Comparison of ENCODE assay signal across 20 cellular contexts in the genomic region with DNA sequence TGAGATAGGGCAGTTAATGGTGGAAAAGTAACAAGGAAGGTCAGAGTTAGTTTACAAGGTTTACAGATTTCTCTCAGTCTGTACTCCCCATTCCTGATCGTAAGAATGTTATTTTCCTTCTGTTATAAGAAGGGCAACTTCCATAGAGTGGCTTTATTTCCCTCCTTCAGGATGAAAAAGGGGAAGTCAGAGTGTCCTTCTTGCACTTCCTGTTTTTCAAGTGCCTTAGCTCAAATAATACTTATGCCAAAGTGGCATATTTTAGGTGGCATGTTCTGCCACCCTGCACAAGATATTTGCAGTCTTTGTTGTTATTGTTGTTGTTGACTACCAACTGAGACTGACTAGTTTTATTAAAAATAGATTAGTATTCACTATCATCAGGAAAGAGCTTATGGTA.
"Had no signal": no experiment of that assay in that cellular context is flagged by ENCODE, and none has a peak within 500 bp of the region (broad histone marks: within the 10 kb centered on the region; RNA-seq: fewer than 3 reads in every experiment).

No MANE protein-coding gene starts in this region.

- H3K4me1 ChIP-seq: ascending aorta, breast epithelium, tibial artery had no signal

- H3K27me3 ChIP-seq: ascending aorta, breast epithelium, tibial artery had no signal

- DNase-seq: activated CD4-positive, alpha-beta T cell treated with anti-CD3 and anti-CD28 coated beads, Interleukin-2, amount 50 U/mL, for 4 hours; activated CD4-positive, CD25-positive, alpha-beta regulatory T cell treated with anti-CD3 and anti-CD28 coated beads, Interleukin-2, amount 50 U/mL, for 72 hours; activated naive CD4-positive, alpha-beta T cell treated with anti-CD3 and anti-CD28 coated beads for 36 hours; activated naive CD8-positive, alpha-beta T cell treated with anti-CD3 and anti-CD28 coated beads, Interleukin-2, amount 50 U/mL, for 24 hours; dermis blood vessel endothelial cell; foreskin melanocyte; kidney glomerular epithelial cell; nephron progenitor cell; occipital lobe; stimulated activated CD4-positive, alpha-beta T cell treated with anti-CD3 and anti-CD28 coated beads, Interleukin-15, amount 100 ng/mL, for 24 hours; stimulated activated CD4-positive, alpha-beta T cell treated with anti-CD3 and anti-CD28 coated beads, Interleukin-4, amount 100 ng/mL, for 1 hour; stimulated activated naive B cell treated with anti-CD40 and anti-IgM and Interleukin-4, amounts not matched to agents 10 μg/mL and 1 μg/mL and 100 μg/mL, for 72 hours; tibial artery had no signal

- H3K27ac ChIP-seq: ascending aorta, breast epithelium, epithelial cell of prostate, tibial artery had no signal

- FAIRE-seq: TTC549, urothelium cell line had no signal

- H3K36me3 ChIP-seq: ascending aorta, breast epithelium, tibial artery had no signal

- H3K4me1 Mint-ChIP-seq: activated naive CD8-positive, alpha-beta T cell treated with anti-CD3 and anti-CD28 coated beads, Interleukin-2, amount 50 U/mL, for 24 hours; activated T-helper 17 cell treated with anti-CD3 and anti-CD28 coated beads, Interleukin-2, amount 50 U/mL, for 72 hours; mesothelial cell of epicardium; stimulated activated naive B cell treated with anti-CD40 and anti-IgM and Interleukin-4, amounts not matched to agents 10 μg/mL and 1 μg/mL and 100 μg/mL, for 72 hours had no signal

- H3K4me3 ChIP-seq: ascending aorta, breast epithelium, tibial artery had no signal

- ATAC-seq: activated naive CD8-positive, alpha-beta T cell treated with anti-CD3 and anti-CD28 coated beads, Interleukin-2, amount 50 U/mL, for 24 hours; activated T-helper 17 cell treated with anti-CD3 and anti-CD28 coated beads, Interleukin-2, amount 50 U/mL, for 72 hours; stimulated activated naive B cell treated with anti-CD40 and anti-IgM and Interleukin-4, amounts not matched to agents 10 μg/mL and 1 μg/mL and 100 μg/mL, for 72 hours had no signal

- H3K36me3 Mint-ChIP-seq: stimulated activated naive B cell treated with anti-CD40 and anti-IgM and Interleukin-4, amounts not matched to agents 10 μg/mL and 1 μg/mL and 100 μg/mL, for 72 hours had no signal

- H3K4me3 Mint-ChIP-seq: activated naive CD4-positive, alpha-beta T cell treated with anti-CD3 and anti-CD28 coated beads for 36 hours; activated naive CD8-positive, alpha-beta T cell treated with anti-CD3 and anti-CD28 coated beads, Interleukin-2, amount 50 U/mL, for 24 hours; activated T-helper 17 cell treated with anti-CD3 and anti-CD28 coated beads, Interleukin-2, amount 50 U/mL, for 72 hours; mesothelial cell of epicardium; nephron progenitor cell; stimulated activated naive B cell treated with anti-CD40 and anti-IgM and Interleukin-4, amounts not matched to agents 10 μg/mL and 1 μg/mL and 100 μg/mL, for 72 hours had no signal

- H3K27me3 Mint-ChIP-seq: activated naive CD8-positive, alpha-beta T cell treated with anti-CD3 and anti-CD28 coated beads, Interleukin-2, amount 50 U/mL, for 24 hours; activated T-helper 17 cell treated with anti-CD3 and anti-CD28 coated beads, Interleukin-2, amount 50 U/mL, for 72 hours; stimulated activated naive B cell treated with anti-CD40 and anti-IgM and Interleukin-4, amounts not matched to agents 10 μg/mL and 1 μg/mL and 100 μg/mL, for 72 hours had no signal

- H3K27ac Mint-ChIP-seq: activated naive CD4-positive, alpha-beta T cell treated with anti-CD3 and anti-CD28 coated beads for 36 hours; activated naive CD8-positive, alpha-beta T cell treated with anti-CD3 and anti-CD28 coated beads, Interleukin-2, amount 50 U/mL, for 24 hours; activated T-helper 17 cell treated with anti-CD3 and anti-CD28 coated beads, Interleukin-2, amount 50 U/mL, for 72 hours; mesothelial cell of epicardium; nephron progenitor cell; stimulated activated naive B cell treated with anti-CD40 and anti-IgM and Interleukin-4, amounts not matched to agents 10 μg/mL and 1 μg/mL and 100 μg/mL, for 72 hours had no signal
